Comparison of ENCODE assay signal across 1 cellular context in the genomic region with DNA sequence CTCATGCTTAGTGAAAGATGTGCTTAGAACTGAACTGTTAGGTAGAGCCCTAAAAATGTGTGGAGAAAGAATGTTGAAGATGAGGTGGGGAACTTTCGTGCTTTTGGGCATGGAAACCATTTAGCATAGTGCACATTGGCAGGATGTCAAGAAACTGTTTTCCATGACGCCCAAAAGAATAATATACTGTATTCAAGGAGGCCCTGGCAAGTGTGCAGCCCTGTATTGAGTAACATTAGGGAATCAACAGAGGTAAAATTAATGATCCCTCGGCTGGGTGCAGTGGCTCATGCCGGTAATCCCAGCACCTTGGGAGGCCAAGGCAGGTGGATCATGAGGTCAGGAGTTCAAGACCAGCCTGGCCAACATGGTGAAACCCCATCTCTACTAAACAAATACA.
TF ChIP-seq lines count a peak whose summit lies in the region.

No MANE protein-coding gene starts in this region.

TF ChIP-seq in GM23338, 12 proteins besides CTCF, POLR2A, EP300 and RAD21 (continued from another document):
- TF ChIP-seq, protein P1, sequence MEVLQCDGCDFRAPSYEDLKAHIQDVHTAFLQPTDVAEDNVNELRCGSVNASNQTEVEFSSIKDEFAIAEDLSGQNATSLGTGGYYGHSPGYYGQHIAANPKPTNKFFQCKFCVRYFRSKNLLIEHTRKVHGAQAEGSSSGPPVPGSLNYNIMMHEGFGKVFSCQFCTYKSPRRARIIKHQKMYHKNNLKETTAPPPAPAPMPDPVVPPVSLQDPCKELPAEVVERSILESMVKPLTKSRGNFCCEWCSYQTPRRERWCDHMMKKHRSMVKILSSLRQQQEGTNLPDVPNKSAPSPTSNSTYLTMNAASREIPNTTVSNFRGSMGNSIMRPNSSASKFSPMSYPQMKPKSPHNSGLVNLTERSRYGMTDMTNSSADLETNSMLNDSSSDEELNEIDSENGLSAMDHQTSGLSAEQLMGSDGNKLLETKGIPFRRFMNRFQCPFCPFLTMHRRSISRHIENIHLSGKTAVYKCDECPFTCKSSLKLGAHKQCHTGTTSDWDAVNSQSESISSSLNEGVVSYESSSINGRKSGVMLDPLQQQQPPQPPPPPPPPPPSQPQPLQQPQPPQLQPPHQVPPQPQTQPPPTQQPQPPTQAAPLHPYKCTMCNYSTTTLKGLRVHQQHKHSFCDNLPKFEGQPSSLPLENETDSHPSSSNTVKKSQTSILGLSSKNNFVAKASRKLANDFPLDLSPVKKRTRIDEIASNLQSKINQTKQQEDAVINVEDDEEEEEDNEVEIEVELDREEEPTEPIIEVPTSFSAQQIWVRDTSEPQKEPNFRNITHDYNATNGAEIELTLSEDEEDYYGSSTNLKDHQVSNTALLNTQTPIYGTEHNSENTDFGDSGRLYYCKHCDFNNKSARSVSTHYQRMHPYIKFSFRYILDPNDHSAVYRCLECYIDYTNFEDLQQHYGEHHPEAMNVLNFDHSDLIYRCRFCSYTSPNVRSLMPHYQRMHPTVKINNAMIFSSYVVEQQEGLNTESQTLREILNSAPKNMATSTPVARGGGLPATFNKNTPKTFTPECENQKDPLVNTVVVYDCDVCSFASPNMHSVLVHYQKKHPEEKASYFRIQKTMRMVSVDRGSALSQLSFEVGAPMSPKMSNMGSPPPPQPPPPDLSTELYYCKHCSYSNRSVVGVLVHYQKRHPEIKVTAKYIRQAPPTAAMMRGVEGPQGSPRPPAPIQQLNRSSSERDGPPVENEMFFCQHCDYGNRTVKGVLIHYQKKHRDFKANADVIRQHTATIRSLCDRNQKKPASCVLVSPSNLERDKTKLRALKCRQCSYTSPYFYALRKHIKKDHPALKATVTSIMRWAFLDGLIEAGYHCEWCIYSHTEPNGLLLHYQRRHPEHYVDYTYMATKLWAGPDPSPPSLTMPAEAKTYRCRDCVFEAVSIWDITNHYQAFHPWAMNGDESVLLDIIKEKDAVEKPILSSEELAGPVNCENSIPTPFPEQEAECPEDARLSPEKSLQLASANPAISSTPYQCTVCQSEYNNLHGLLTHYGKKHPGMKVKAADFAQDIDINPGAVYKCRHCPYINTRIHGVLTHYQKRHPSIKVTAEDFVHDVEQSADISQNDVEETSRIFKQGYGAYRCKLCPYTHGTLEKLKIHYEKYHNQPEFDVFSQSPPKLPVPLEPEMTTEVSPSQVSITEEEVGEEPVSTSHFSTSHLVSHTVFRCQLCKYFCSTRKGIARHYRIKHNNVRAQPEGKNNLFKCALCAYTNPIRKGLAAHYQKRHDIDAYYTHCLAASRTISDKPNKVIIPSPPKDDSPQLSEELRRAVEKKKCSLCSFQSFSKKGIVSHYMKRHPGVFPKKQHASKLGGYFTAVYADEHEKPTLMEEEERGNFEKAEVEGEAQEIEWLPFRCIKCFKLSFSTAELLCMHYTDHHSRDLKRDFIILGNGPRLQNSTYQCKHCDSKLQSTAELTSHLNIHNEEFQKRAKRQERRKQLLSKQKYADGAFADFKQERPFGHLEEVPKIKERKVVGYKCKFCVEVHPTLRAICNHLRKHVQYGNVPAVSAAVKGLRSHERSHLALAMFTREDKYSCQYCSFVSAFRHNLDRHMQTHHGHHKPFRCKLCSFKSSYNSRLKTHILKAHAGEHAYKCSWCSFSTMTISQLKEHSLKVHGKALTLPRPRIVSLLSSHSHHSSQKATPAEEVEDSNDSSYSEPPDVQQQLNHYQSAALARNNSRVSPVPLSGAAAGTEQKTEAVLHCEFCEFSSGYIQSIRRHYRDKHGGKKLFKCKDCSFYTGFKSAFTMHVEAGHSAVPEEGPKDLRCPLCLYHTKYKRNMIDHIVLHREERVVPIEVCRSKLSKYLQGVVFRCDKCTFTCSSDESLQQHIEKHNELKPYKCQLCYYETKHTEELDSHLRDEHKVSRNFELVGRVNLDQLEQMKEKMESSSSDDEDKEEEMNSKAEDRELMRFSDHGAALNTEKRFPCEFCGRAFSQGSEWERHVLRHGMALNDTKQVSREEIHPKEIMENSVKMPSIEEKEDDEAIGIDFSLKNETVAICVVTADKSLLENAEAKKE (CRISPR knock-in tag; IDR thresholded peaks at IDR 0.05): no peak
- TF ChIP-seq STAT1 (IDR thresholded peaks at IDR 0.05; ENCODE audit: unreplicated experiment): no peak
- TF ChIP-seq EZH2 (IDR thresholded peaks at IDR 0.05; ENCODE audit: low read depth, unreplicated experiment): no peak
- TF ChIP-seq, protein P2, sequence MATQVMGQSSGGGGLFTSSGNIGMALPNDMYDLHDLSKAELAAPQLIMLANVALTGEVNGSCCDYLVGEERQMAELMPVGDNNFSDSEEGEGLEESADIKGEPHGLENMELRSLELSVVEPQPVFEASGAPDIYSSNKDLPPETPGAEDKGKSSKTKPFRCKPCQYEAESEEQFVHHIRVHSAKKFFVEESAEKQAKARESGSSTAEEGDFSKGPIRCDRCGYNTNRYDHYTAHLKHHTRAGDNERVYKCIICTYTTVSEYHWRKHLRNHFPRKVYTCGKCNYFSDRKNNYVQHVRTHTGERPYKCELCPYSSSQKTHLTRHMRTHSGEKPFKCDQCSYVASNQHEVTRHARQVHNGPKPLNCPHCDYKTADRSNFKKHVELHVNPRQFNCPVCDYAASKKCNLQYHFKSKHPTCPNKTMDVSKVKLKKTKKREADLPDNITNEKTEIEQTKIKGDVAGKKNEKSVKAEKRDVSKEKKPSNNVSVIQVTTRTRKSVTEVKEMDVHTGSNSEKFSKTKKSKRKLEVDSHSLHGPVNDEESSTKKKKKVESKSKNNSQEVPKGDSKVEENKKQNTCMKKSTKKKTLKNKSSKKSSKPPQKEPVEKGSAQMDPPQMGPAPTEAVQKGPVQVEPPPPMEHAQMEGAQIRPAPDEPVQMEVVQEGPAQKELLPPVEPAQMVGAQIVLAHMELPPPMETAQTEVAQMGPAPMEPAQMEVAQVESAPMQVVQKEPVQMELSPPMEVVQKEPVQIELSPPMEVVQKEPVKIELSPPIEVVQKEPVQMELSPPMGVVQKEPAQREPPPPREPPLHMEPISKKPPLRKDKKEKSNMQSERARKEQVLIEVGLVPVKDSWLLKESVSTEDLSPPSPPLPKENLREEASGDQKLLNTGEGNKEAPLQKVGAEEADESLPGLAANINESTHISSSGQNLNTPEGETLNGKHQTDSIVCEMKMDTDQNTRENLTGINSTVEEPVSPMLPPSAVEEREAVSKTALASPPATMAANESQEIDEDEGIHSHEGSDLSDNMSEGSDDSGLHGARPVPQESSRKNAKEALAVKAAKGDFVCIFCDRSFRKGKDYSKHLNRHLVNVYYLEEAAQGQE (IDR thresholded peaks at IDR 0.05; ENCODE audit: unreplicated experiment): no peak
- no peak for TF ChIP-seq POLR2AphosphoS5 (IDR thresholded peaks at IDR 0.05; ENCODE audit: low read depth)
- no peak for TF ChIP-seq NANOG (IDR thresholded peaks at IDR 0.05; ENCODE audit: borderline replicate concordance)
- no peak for TF ChIP-seq EZH2phosphoT487 (IDR thresholded peaks at IDR 0.05; ENCODE audit: unreplicated experiment)
- TF ChIP-seq ZNF331 (CRISPR knock-in tag; IDR thresholded peaks at IDR 0.05; ENCODE audit: low read depth): no peak
